In genomic region chr14:65926504-65926903, GRCh38 we compare ENCODE assay signal across 1 cellular context.
TF ChIP-seq lines count a peak whose summit lies in the region.

No MANE protein-coding gene starts in this region.

TF ChIP-seq in H1, 55 proteins besides CTCF, POLR2A, EP300 and RAD21 (continued from another document):
- TF ChIP-seq USF2 (IDR thresholded peaks at IDR 0.05; ENCODE audit: low read length): peak; percentile 7; the same call in 1 of the 2 replicates
- TF ChIP-seq E2F6 (IDR thresholded peaks at IDR 0.05): peak; percentile 64
- peak; percentile 36; the same call in 1 of the 2 replicates for TF ChIP-seq CREB1 (IDR thresholded peaks at IDR 0.05)
- TF ChIP-seq FOSL1 (IDR thresholded peaks at IDR 0.05; ENCODE audit: insufficient read depth, low read depth, low read length): no peak
TF ChIP-seq in H1: peak in this region for 6.
